ENCODE assay signal across 11 cellular contexts in the genomic region with DNA sequence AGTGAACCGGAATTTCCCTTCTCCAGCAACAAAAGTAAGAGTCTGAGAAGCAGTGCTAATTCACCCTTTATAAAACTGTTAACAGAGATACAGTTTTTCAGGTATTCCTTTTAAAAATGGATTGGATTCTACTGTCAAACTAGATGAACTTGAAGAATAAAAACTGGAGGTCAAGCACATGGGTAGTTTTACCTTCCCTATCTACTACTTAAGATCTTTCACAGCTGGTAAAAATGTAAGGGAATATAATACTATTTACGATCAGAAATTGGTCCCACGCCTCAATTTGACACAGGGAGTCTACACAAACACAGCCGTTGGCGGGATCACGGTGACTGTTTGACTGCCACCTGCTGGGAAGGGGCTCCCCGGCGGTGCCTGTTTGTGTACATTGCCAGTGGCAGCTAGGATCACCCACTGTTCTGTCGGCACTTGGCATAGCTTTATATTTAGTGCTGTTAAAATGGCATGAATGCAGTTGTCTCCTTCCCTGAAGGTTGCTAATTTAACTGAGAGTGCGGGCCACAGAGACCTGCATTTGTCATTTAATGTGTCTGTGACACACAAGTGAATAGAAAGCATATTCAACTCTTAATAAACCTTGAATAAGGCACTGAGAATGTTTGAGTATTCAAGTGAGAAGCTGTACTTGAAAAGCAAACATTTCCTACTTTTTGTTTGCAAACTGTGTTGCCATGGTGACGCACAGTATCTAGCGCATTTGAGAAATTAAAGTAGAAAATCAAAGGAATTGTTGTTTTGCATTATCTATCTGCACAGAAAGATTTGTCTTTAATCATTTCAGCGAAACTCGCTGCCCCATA. TPM values are rescaled to one million over a fixed set of nuclear protein-coding genes. Genes with fewer than 3 reads are reported as not detected.
DNase-seq lines count a peak whose midpoint lies in the region; ATAC-seq, FAIRE-seq and TF ChIP-seq lines count a peak whose summit lies in the region.
"Had no signal": no experiment of that assay in that cellular context is flagged by ENCODE, and none has a peak within 500 bp of the region (broad histone marks: within the 10 kb centered on the region; RNA-seq: fewer than 3 reads in every experiment).

No MANE protein-coding gene starts in this region.

- DNase-seq in H7 (peak; percentile 25), NCI-H2107 (lab: John Stamatoyannopoulos, UW) (peak; percentile 29), endodermal cell (peak; percentile 74), pancreas (peak; percentile 59 to 86 (median 68)), GDM1 (lab: John Stamatoyannopoulos, UW) (no peak)

- H3K9me3 ChIP-seq in endodermal cell (ENCODE audit: control insufficient read depth, low read length) (no peaks in the 10 kb centered on the region), pancreas (no peaks in the 10 kb centered on the region)

- no peaks in the 10 kb centered on the region for H3K27me3 Mint-ChIP-seq in endodermal cell (ENCODE audit: insufficient read depth)

- WGBS in endodermal cell (ENCODE audit: insufficient coverage in 1 of 2, insufficient read length in 1 of 2), 2 experiments: 71 to 87% methylated on average over 7 to 14 of the region's 14 CpGs
- WGBS in pancreas, 2 donors: 18 to 21% methylated on average over 14 of the region's 14 CpGs

- no peak overlapping the region for H3K9ac ChIP-seq in endodermal cell (ENCODE audit: extremely low read depth, low read length, poor library complexity, severe bottlenecking)

- no peaks in the 10 kb centered on the region for H3K9me3 Mint-ChIP-seq in endodermal cell

- no peak for TF ChIP-seq CTCF in endodermal cell (conservative IDR thresholded peaks at IDR 0.05)
- TF ChIP-seq CTCF in pancreas (IDR thresholded peaks at IDR 0.05): peak in 3 of 4 donors; percentile 17 to 50 (median 22)

- H3K4me3 Mint-ChIP-seq in endodermal cell: peak overlapping the region; percentile 2

- peak; percentile 94 to 99 (median 98) for ATAC-seq in pancreas
- no peak for ATAC-seq in GM21529 (IDR thresholded peaks at IDR 0.05; ENCODE audit: unreplicated experiment)
- no peak for ATAC-seq in GM19035 (IDR thresholded peaks at IDR 0.05; ENCODE audit: unreplicated experiment)
- ATAC-seq in HG02642 (IDR thresholded peaks at IDR 0.05; ENCODE audit: poor library complexity, unreplicated experiment): no peak
- ATAC-seq: esophagus mucosa had no signal

- H3K4me1 ChIP-seq in endodermal cell (ENCODE audit: control insufficient read depth, insufficient read depth, low read length) (no peaks in the 10 kb centered on the region), pancreas (peaks cover 9 to 11% (median 9%) of the 10 kb centered on the region in 3 donors)

- intact Hi-C loops in pancreas (cut with DNase I): loop anchor here in 1 of 3 donors (10.0 kb wide), 1 partner anchor 74 kb away; no protein-coding TSS in a partner anchor

- peaks cover 16% of the 10 kb centered on the region for H3K4me1 Mint-ChIP-seq in endodermal cell

- peaks cover 21% of the 10 kb centered on the region for H3K36me3 ChIP-seq in H7 (replicated peaks; ENCODE audit: control insufficient read depth, insufficient read depth, low read length)
- peaks cover 89% of the 10 kb centered on the region for H3K36me3 ChIP-seq in endodermal cell (ENCODE audit: control insufficient read depth, insufficient read depth, low read length)
- H3K36me3 ChIP-seq in pancreas: peaks cover 0 to 15% (median 2%) of the 10 kb centered on the region in 3 donors

- no peak for FAIRE-seq in pancreas (lab: Jason Lieb, UNC)
- FAIRE-seq: GM18507 had no signal

- peaks cover 66% of the 10 kb centered on the region for H3K36me3 Mint-ChIP-seq in endodermal cell (ENCODE audit: low read depth)

- no peaks in the 10 kb centered on the region for H3K27me3 ChIP-seq in H7 (ENCODE audit: control insufficient read depth, insufficient read depth, low read length)
- no peaks in the 10 kb centered on the region for H3K27me3 ChIP-seq in endodermal cell (ENCODE audit: control insufficient read depth, insufficient read depth, low read length, poor library complexity, severe bottlenecking)
- no peaks in the 10 kb centered on the region for H3K27me3 ChIP-seq in pancreas

- H3K27ac ChIP-seq in endodermal cell (ENCODE audit: low read depth, low read length): peak overlapping the region; percentile 73
- peak overlapping the region in 3 of 4 donors; percentile 11 to 41 (median 24) for H3K27ac ChIP-seq in pancreas

- no peak overlapping the region for H3K4me3 ChIP-seq in H7 (ENCODE audit: insufficient read depth, low read depth, low read length)
- no peak overlapping the region for H3K4me3 ChIP-seq in endodermal cell (ENCODE audit: low read length)
- H3K4me3 ChIP-seq in pancreas: no peak overlapping the region

- peak overlapping the region; percentile 45 for H3K27ac Mint-ChIP-seq in endodermal cell

RNA-seq across cellular contexts. Expression of a gene that starts 59.6 kb away (rescaled TPM):
- total RNA-seq in H7 (2014; rRNA removed; shearing (Covaris generic)): not detected in 2 replicates
- not detected for total RNA-seq in endodermal cell
- polyA plus RNA-seq in endodermal cell (2013, experiment 1 of 2): not detected
- polyA plus RNA-seq in endodermal cell (2013, experiment 2 of 2): not detected
- total RNA-seq in pancreas: under 1 TPM in 2 of 6 donors, not detected in 4; 0.03 to 0.06 TPM
- polyA plus RNA-seq in pancreas: not detected
- total RNA-seq: esophagus mucosa had no signal

RNA-seq across cellular contexts. Expression of a gene that starts 59.7 kb away (rescaled TPM):
- not detected in 2 replicates for total RNA-seq in H7 (2014; rRNA removed; shearing (Covaris generic))
- not detected for total RNA-seq in endodermal cell
- not detected for polyA plus RNA-seq in endodermal cell (2013, experiment 1 of 2)
- not detected for polyA plus RNA-seq in endodermal cell (2013, experiment 2 of 2)
- under 1 TPM in 1 of 6 donors, not detected in 5; 0.06 TPM for total RNA-seq in pancreas
- polyA plus RNA-seq in pancreas: not detected
- total RNA-seq: esophagus mucosa, subcutaneous adipose tissue had no signal

Comparison
In these comparisons a context has a peak if more than half of its experiments do, and no peak if none do; other contexts are left out.
1. ATAC-seq: peak in pancreas (4 of 4); none in GM21529 (single experiment), GM19035 (single experiment) and HG02642 (single experiment).